Comparison of ENCODE assay signal across 3 cellular contexts in genomic region chr1:190464686-190465085, GRCh38.
TF ChIP-seq lines count a peak whose summit lies in the region.

No MANE protein-coding gene starts in this region.

TF ChIP-seq in SK-N-SH, 30 proteins besides CTCF, POLR2A, EP300 and RAD21:
- TF ChIP-seq IRF3 (IDR thresholded peaks at IDR 0.05; ENCODE audit: low read depth, low read length) = no peak
- no peak for TF ChIP-seq MAX (IDR thresholded peaks at IDR 0.05; ENCODE audit: low read depth)
- TF ChIP-seq RCOR1 (IDR thresholded peaks at IDR 0.05; ENCODE audit: low read length) = no peak
- no peak for TF ChIP-seq ELF1 (IDR thresholded peaks at IDR 0.05)
- no peak for TF ChIP-seq EZH2phosphoT487 (IDR thresholded peaks at IDR 0.05; ENCODE audit: borderline replicate concordance, low read depth)
- no peak for TF ChIP-seq FOXM1 (IDR thresholded peaks at IDR 0.05; ENCODE audit: low read depth)
TF ChIP-seq in SK-N-SH: peak in this region for 0.

TF ChIP-seq in SK-N-SH treated with all-trans-retinoic acid at 6 μM for 48 hours, 23 proteins besides CTCF, POLR2A, EP300 and RAD21 (continued from another document):
- TF ChIP-seq, protein P1, sequence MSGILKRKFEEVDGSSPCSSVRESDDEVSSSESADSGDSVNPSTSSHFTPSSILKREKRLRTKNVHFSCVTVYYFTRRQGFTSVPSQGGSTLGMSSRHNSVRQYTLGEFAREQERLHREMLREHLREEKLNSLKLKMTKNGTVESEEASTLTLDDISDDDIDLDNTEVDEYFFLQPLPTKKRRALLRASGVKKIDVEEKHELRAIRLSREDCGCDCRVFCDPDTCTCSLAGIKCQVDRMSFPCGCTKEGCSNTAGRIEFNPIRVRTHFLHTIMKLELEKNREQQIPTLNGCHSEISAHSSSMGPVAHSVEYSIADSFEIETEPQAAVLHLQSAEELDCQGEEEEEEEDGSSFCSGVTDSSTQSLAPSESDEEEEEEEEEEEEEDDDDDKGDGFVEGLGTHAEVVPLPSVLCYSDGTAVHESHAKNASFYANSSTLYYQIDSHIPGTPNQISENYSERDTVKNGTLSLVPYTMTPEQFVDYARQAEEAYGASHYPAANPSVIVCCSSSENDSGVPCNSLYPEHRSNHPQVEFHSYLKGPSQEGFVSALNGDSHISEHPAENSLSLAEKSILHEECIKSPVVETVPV (CRISPR knock-in tag; IDR thresholded peaks at IDR 0.05) = no peak
- TF ChIP-seq ZNF565 (CRISPR knock-in tag; conservative IDR thresholded peaks at IDR 0.05; ENCODE audit: low read depth) = no peak
- TF ChIP-seq, protein P2, sequence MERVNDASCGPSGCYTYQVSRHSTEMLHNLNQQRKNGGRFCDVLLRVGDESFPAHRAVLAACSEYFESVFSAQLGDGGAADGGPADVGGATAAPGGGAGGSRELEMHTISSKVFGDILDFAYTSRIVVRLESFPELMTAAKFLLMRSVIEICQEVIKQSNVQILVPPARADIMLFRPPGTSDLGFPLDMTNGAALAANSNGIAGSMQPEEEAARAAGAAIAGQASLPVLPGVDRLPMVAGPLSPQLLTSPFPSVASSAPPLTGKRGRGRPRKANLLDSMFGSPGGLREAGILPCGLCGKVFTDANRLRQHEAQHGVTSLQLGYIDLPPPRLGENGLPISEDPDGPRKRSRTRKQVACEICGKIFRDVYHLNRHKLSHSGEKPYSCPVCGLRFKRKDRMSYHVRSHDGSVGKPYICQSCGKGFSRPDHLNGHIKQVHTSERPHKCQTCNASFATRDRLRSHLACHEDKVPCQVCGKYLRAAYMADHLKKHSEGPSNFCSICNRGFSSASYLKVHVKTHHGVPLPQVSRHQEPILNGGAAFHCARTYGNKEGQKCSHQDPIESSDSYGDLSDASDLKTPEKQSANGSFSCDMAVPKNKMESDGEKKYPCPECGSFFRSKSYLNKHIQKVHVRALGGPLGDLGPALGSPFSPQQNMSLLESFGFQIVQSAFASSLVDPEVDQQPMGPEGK (CRISPR knock-in tag; IDR thresholded peaks at IDR 0.05; ENCODE audit: borderline replicate concordance) = no peak
- no peak for TF ChIP-seq ARNTL (CRISPR knock-in tag; IDR thresholded peaks at IDR 0.05; ENCODE audit: borderline replicate concordance, low read depth)
- no peak for TF ChIP-seq ISL1 (CRISPR knock-in tag; IDR thresholded peaks at IDR 0.05)
TF ChIP-seq in SK-N-SH treated with all-trans-retinoic acid at 6 μM for 48 hours: peak in this region for 0.

TF ChIP-seq in HCT116, 20 proteins besides CTCF, POLR2A, EP300 and RAD21 (continued from another document):
- TF ChIP-seq MAX (IDR thresholded peaks at IDR 0.05) = no peak
- TF ChIP-seq JUND (IDR thresholded peaks at IDR 0.05) = no peak
- TF ChIP-seq EZH2 (IDR thresholded peaks at IDR 0.05) = no peak
